ENCODE assay signal across 2 cellular contexts in genomic region chr17:58470356-58470755, GRCh38.
TF ChIP-seq lines count a peak whose summit lies in the region.

No MANE protein-coding gene starts in this region.

TF ChIP-seq in HepG2, 621 proteins besides CTCF, POLR2A, EP300 and RAD21:
- TF ChIP-seq ZSCAN30 (CRISPR knock-in tag; IDR thresholded peaks at IDR 0.05) (no peak), CEBPB (IDR thresholded peaks at IDR 0.05; ENCODE audit: borderline replicate concordance, low read depth, low read length) (peak; percentile 74), XRCC5 (optimal IDR thresholded peaks at IDR 0.05; ENCODE audit: low read length) (no peak)
TF ChIP-seq in HepG2: peak in this region for 1.

TF ChIP-seq in K562, 482 proteins besides CTCF, POLR2A, EP300 and RAD21:
- TF ChIP-seq ZBTB1 (CRISPR knock-in tag; IDR thresholded peaks at IDR 0.05; ENCODE audit: borderline replicate concordance, low read depth) (no peak), CEBPB (tag; IDR thresholded peaks at IDR 0.05) (peak; percentile 71), GTF2A2 (tag; IDR thresholded peaks at IDR 0.05) (no peak), CEBPG (CRISPR knock-in tag; IDR thresholded peaks at IDR 0.05) (no peak), CEBPG (tag; conservative IDR thresholded peaks at IDR 0.05 in 1 of 2, IDR thresholded peaks at IDR 0.05 in 1 of 2) (peak in 1 of 2 experiments; percentile 67; a peak in 3 of 4 replicates)
